ENCODE assay signal across 19 cellular contexts in the genomic region with DNA sequence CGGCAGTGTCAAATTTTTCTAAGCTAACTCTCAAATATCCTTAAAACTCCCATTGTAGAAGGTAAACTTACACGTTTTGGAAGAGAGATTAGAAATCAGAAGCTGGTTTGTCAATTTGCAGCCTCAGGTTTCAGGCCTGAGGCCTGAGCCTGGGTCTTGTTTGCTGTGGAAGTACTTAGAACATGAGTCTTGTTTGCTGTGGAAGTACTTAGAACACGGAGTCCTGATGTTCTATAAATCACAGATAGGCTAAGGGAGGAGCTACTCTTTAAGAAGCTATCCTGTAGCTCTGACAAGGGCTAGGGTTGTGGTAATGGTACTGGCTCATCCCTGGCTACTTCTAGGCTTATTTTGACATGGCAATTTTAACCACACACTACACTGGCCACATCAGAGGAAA.
DNase-seq lines count a peak whose midpoint lies in the region; ATAC-seq, FAIRE-seq and TF ChIP-seq lines count a peak whose summit lies in the region.
"Had no signal": no experiment of that assay in that cellular context is flagged by ENCODE, and none has a peak within 500 bp of the region (broad histone marks: within the 10 kb centered on the region; RNA-seq: fewer than 3 reads in every experiment).

No MANE protein-coding gene starts in this region.

- H4K20me1 ChIP-seq in PC-3 (ENCODE audit: low read length), result peaks cover 22% of the 10 kb centered on the region
- peaks cover 100% of the 10 kb centered on the region for H4K20me1 ChIP-seq in smooth muscle cell (ENCODE audit: low read depth)

- intact Hi-C loops in PC-3 (cut with micrococcal nuclease) (loop anchor here (5.0 kb wide), 1 partner anchor 426 kb away; no protein-coding TSS in a partner anchor), stomach (cut with DNase I; ENCODE audit: low total_unique reads) (loop anchor here (10.0 kb wide), 1 partner anchor 484 kb away; no protein-coding TSS in a partner anchor)

- H3K27me3 ChIP-seq in PC-3 (ENCODE audit: low read length) (no peaks in the 10 kb centered on the region), bronchial epithelial cell (ENCODE audit: control insufficient read depth, insufficient read depth, low read length) (no peaks in the 10 kb centered on the region), stomach (no peaks in the 10 kb centered on the region), smooth muscle cell (ENCODE audit: low read depth) (no peaks in the 10 kb centered on the region)

- no peaks in the 10 kb centered on the region for H3K4me1 ChIP-seq in PC-3 (ENCODE audit: insufficient read depth, low read length)
- H3K4me1 ChIP-seq in stomach, result peaks cover 17 to 77% (median 53%) of the 10 kb centered on the region in 4 donors
- no peaks in the 10 kb centered on the region for H3K4me1 ChIP-seq in smooth muscle cell (ENCODE audit: low read depth)

- H3K36me3 ChIP-seq in PC-3 (ENCODE audit: low read depth, low read length), result peaks cover 4% of the 10 kb centered on the region; the same call in 1 of the 2 replicates
- peaks cover 1% of the 10 kb centered on the region for H3K36me3 ChIP-seq in bronchial epithelial cell (ENCODE audit: control insufficient read depth, insufficient read depth, low read length)
- peaks cover 3 to 27% (median 16%) of the 10 kb centered on the region in 4 donors for H3K36me3 ChIP-seq in stomach
- no peaks in the 10 kb centered on the region for H3K36me3 ChIP-seq in smooth muscle cell (ENCODE audit: low read depth)

- BruUV-seq in PC-3 (replicated peaks; lab: Mats Ljungman, UMichigan), result no TSS peak

- H3K36me3 Mint-ChIP-seq in chondrocyte (ENCODE audit: low read depth), result no peaks in the 10 kb centered on the region

- FAIRE-seq in bronchial epithelial cell (lab: Jason Lieb, UNC) (peak; percentile 64), GM12891 (lab: Jason Lieb, UNC) (no peak)
- FAIRE-seq: G401.6 had no signal

- H3K4me1 Mint-ChIP-seq in chondrocyte (ENCODE audit: low read depth), result peaks cover 31% of the 10 kb centered on the region

- no peaks in the 10 kb centered on the region for H3K9me3 Mint-ChIP-seq in chondrocyte (ENCODE audit: low read depth)
- H3K9me3 Mint-ChIP-seq: CD14-positive monocyte had no signal

- peak; percentile 54 for DNase-seq in DMS53 (lab: John Stamatoyannopoulos, UW)
- no peak for DNase-seq in DMS53 treated with DMSO at 0.1 percent for 48 hours (lab: John Stamatoyannopoulos, UW; ENCODE audit: unreplicated experiment)
- DNase-seq in PC-3, result no peak
- DNase-seq in bronchial epithelial cell (ENCODE audit: low read depth), result no peak
- peak; percentile 35 for DNase-seq in stomach
- no peak for DNase-seq in GM12891 (ENCODE audit: insufficient read length, low spot score)
- no peak for DNase-seq in smooth muscle cell (lab: John Stamatoyannopoulos, UW; ENCODE audit: unreplicated experiment)
- no peak for DNase-seq in chondrocyte (ENCODE audit: low spot score)
- DNase-seq: 8988T; GM23248; HCEC 1CT; KG1; MV-4-11; NCI-H1694 treated with DMSO at 0.1 percent for 48 hours; NCI-H748 treated with DMSO at 0.1 percent for 48 hours; NK-92 treated with Interleukin-12 subunit alpha and Interleukin-12 subunit beta, amount 100 ng/mL, for 24 hours; SHP77 had no signal

- no peak overlapping the region for H3K27ac Mint-ChIP-seq in chondrocyte (ENCODE audit: unreplicated experiment)
- H3K27ac Mint-ChIP-seq: CD14-positive monocyte had no signal

- H3K4me3 ChIP-seq in PC-3 (ENCODE audit: low read length), result no peak overlapping the region
- no peak overlapping the region for H3K4me3 ChIP-seq in bronchial epithelial cell (ENCODE audit: low read depth, low read length)
- no peak overlapping the region for H3K4me3 ChIP-seq in stomach
- H3K4me3 ChIP-seq in smooth muscle cell, result no peak overlapping the region
- H3K4me3 ChIP-seq: GM23248 had no signal

- CTCF ChIA-PET in PC-3 (lab: Charles Lee), result interaction anchor here (0.6 to 0.7 kb wide), 2 partner anchors 97 to 98 kb away, joined by 3 read pairs; a partner anchor contains a TSS

- no peaks in the 10 kb centered on the region for H3F3A ChIP-seq in PC-3 (ENCODE audit: low read length, unreplicated experiment)
- H3F3A ChIP-seq in smooth muscle cell (ENCODE audit: low read depth), result no peaks in the 10 kb centered on the region

- H3K4me3 Mint-ChIP-seq in chondrocyte (ENCODE audit: unreplicated experiment), result no peak overlapping the region
- H3K4me3 Mint-ChIP-seq: CD14-positive monocyte had no signal

- H3K27me3 Mint-ChIP-seq in chondrocyte (ENCODE audit: low read depth), result no peaks in the 10 kb centered on the region

- H3K9ac ChIP-seq in PC-3 (ENCODE audit: low read length), result no peak overlapping the region
- H3K9ac ChIP-seq in smooth muscle cell (ENCODE audit: low read depth), result no peak overlapping the region
- H3K9ac ChIP-seq: GM23248 had no signal

- no peaks in the 10 kb centered on the region for H3K9me2 ChIP-seq in PC-3 (replicated peaks; ENCODE audit: low read length)

- H3K27ac ChIP-seq in PC-3 (ENCODE audit: low read length), result no peak overlapping the region
- H3K27ac ChIP-seq in stomach, result peak overlapping the region in 1 of 5 donors; percentile 22
- no peak overlapping the region for H3K27ac ChIP-seq in smooth muscle cell (ENCODE audit: low read depth)
- H3K27ac ChIP-seq: GM23248 had no signal

- H3K4me2 ChIP-seq in PC-3 (ENCODE audit: low read length) (no peak overlapping the region), smooth muscle cell (no peak overlapping the region)

- POLR2A ChIA-PET in PC-3 (lab: Charles Lee; ENCODE audit: unreplicated experiment), result no interaction called here

- H3K9me3 ChIP-seq in PC-3 (ENCODE audit: low read length) (no peaks in the 10 kb centered on the region), stomach (no peaks in the 10 kb centered on the region), smooth muscle cell (replicated peaks; ENCODE audit: low read depth) (no peaks in the 10 kb centered on the region)

- H3K79me2 ChIP-seq in PC-3 (ENCODE audit: low read length), result peaks cover 42% of the 10 kb centered on the region
- peaks cover 39% of the 10 kb centered on the region for H3K79me2 ChIP-seq in smooth muscle cell (ENCODE audit: low read depth)

- no peak for TF ChIP-seq EP300 in stomach (IDR thresholded peaks at IDR 0.05)

- 26 to 64% (median 56%) methylated on average over 3 of the region's 3 CpGs for WGBS in stomach, 5 donors
- WGBS in smooth muscle cell (ENCODE audit: low lambda C conversion rate), result 90% methylated on average over 3 of the region's 3 CpGs

- peak; percentile 20; the same call in 1 of the 2 replicates for ATAC-seq in PC-3

- TF ChIP-seq CTCF in PC-3 (conservative IDR thresholded peaks at IDR 0.05; ENCODE audit: low read depth, low read length), result no peak
- TF ChIP-seq CTCF in bronchial epithelial cell (IDR thresholded peaks at IDR 0.05; ENCODE audit: insufficient read depth, low read length, severe bottlenecking), result no peak
- no peak for TF ChIP-seq CTCF in stomach (IDR thresholded peaks at IDR 0.05)
- TF ChIP-seq CTCF in smooth muscle cell (IDR thresholded peaks at IDR 0.05; ENCODE audit: borderline replicate concordance, insufficient read depth, poor library complexity, severe bottlenecking), result no peak
- no peak for TF ChIP-seq CTCF in chondrocyte (IDR thresholded peaks at IDR 0.05)

- H2AFZ ChIP-seq in PC-3 (ENCODE audit: low read length) (no peak overlapping the region), smooth muscle cell (ENCODE audit: low read depth) (no peak overlapping the region)
- H2AFZ ChIP-seq: GM23248 had no signal

- no peak for TF ChIP-seq POLR2A in stomach (IDR thresholded peaks at IDR 0.05)
- TF ChIP-seq POLR2A in GM12891 (IDR thresholded peaks at IDR 0.05; ENCODE audit: low read depth, low read length), result no peak

TF ChIP-seq in GM12891, 5 proteins besides CTCF, POLR2A, EP300 and RAD21:
- TF ChIP-seq PAX5 (IDR thresholded peaks at IDR 0.05; ENCODE audit: insufficient read depth, low read length, severe bottlenecking) (no peak), TAF1 (IDR thresholded peaks at IDR 0.05; ENCODE audit: low read depth, low read length) (no peak), POLR2AphosphoS5 (IDR thresholded peaks at IDR 0.05; ENCODE audit: low read depth, low read length) (no peak), SPI1 (IDR thresholded peaks at IDR 0.05; ENCODE audit: low read depth, low read length) (no peak), POU2F2 (IDR thresholded peaks at IDR 0.05; ENCODE audit: low read depth, low read length) (no peak)
TF ChIP-seq in GM12891: peak in this region for 0.

Comparison
In these comparisons a context has a peak if more than half of its experiments do, and no peak if none do; other contexts are left out.
1. DNase-seq: peak in DMS53 (single experiment) and stomach (single experiment); none in DMS53 treated with DMSO at 0.1 percent for 48 hours (single experiment), PC-3 (single experiment), bronchial epithelial cell (single experiment), GM12891 (single experiment), smooth muscle cell (single experiment) and chondrocyte (single experiment).